In genomic region chr9:34958411-34958982, GRCh38 we compare ENCODE assay signal across 8 cellular contexts. TPM values are rescaled to one million over a fixed set of nuclear protein-coding genes. Genes with fewer than 3 reads are reported as not detected.
DNase-seq lines count a peak whose midpoint lies in the region; ATAC-seq and TF ChIP-seq lines count a peak whose summit lies in the region.

No MANE protein-coding gene starts in this region.

- H4K20me1 ChIP-seq in mammary epithelial cell (ENCODE audit: insufficient read depth, low read length): no peaks in the 10 kb centered on the region

- H3K9me3 ChIP-seq in mammary epithelial cell (replicated peaks; ENCODE audit: insufficient read depth, low read length) (no peaks in the 10 kb centered on the region), muscle layer of colon (ENCODE audit: low read length) (no peaks in the 10 kb centered on the region)

- in situ Hi-C loops in mammary epithelial cell (cut with MboI; ENCODE audit: low sequenced_read_pairs in 2 of 2): no loop called here

- 75% methylated on average over 2 of the region's 21 CpGs for WGBS in mammary epithelial cell (ENCODE audit: low coverage, missing lambda C conversion rate)
- 12% methylated on average over 21 of the region's 21 CpGs for WGBS in urinary bladder

- BruUV-seq in mammary epithelial cell (replicated peaks; lab: Mats Ljungman, UMichigan): no TSS peak

- no peak for TF ChIP-seq CTCF in mammary epithelial cell (conservative IDR thresholded peaks at IDR 0.05 in 1 of 2, IDR thresholded peaks at IDR 0.05 in 1 of 2; ENCODE audit: extremely low read depth in 1 of 2, insufficient read depth in 1 of 2, low read depth in 1 of 2, low read length in 2 of 2)

- DNase-seq in Right ventricle myocardium superior: peak; percentile 42
- no peak for DNase-seq in Right ventricle myocardium inferior (ENCODE audit: missing footprints)
- DNase-seq in mammary epithelial cell: no peak
- no peak for DNase-seq in MV-4-11 (lab: John Stamatoyannopoulos, UW)
- DNase-seq in mesenteric fat pad (ENCODE audit: low spot score): no peak

- peaks cover 20% of the 10 kb centered on the region for H3K4me1 ChIP-seq in mammary epithelial cell (ENCODE audit: insufficient read depth, low read length)
- H3K4me1 ChIP-seq in muscle layer of colon (ENCODE audit: insufficient read depth, low read length): no peaks in the 10 kb centered on the region
- peaks cover 1% of the 10 kb centered on the region for H3K4me1 ChIP-seq in urinary bladder (ENCODE audit: insufficient read depth)

- H3K36me3 ChIP-seq in mammary epithelial cell (ENCODE audit: insufficient read depth, low read length): no peaks in the 10 kb centered on the region
- H3K36me3 ChIP-seq in muscle layer of colon (ENCODE audit: insufficient read depth, low read length): no peaks in the 10 kb centered on the region
- H3K36me3 ChIP-seq in urinary bladder (ENCODE audit: insufficient read depth): no peaks in the 10 kb centered on the region

- CTCF ChIA-PET in mammary epithelial cell (lab: Charles Lee; ENCODE audit: low non-redundant PET): no interaction called here

- ATAC-seq in Right ventricle myocardium superior (ENCODE audit: poor library complexity) (no peak), Right ventricle myocardium inferior (no peak), HG02973 (IDR thresholded peaks at IDR 0.05; ENCODE audit: unreplicated experiment) (no peak)

- H3K27me3 ChIP-seq in mammary epithelial cell (ENCODE audit: insufficient read depth, low read length) (peaks cover 5% of the 10 kb centered on the region), muscle layer of colon (ENCODE audit: control insufficient read depth in 1 of 2, insufficient read depth in 2 of 2, low read length in 2 of 2) (peaks cover 18 to 20% of the 10 kb centered on the region in 2 donors)

- H3K9ac ChIP-seq in mammary epithelial cell (ENCODE audit: insufficient read depth, low read length): no peak overlapping the region
- H3K9ac ChIP-seq in muscle layer of colon (ENCODE audit: low read length): no peak overlapping the region

- H3K79me2 ChIP-seq in mammary epithelial cell (ENCODE audit: insufficient read depth, low read length): no peaks in the 10 kb centered on the region

- H3K27ac ChIP-seq in mammary epithelial cell (ENCODE audit: insufficient read depth, low read depth, low read length) (no peak overlapping the region), muscle layer of colon (ENCODE audit: low read depth, low read length) (no peak overlapping the region), urinary bladder (ENCODE audit: low read depth) (no peak overlapping the region)

- intact Hi-C loops in Right ventricle myocardium superior (cut with DNase I): no loop called here
- intact Hi-C loops in Right ventricle myocardium inferior (cut with DNase I): no loop called here
- intact Hi-C loops in mammary epithelial cell (cut with micrococcal nuclease): no loop called here

- peak overlapping the region in 2 of 3 experiments; percentile 37 to 40 for H3K4me3 ChIP-seq in mammary epithelial cell (replicated peaks in 1 of 3; ENCODE audit: insufficient read depth in 1 of 3, low read depth in 2 of 3, low read length in 3 of 3)
- H3K4me3 ChIP-seq in muscle layer of colon (ENCODE audit: low read depth in 1 of 2, low read length in 2 of 2): peak overlapping the region; percentile 35 to 38
- H3K4me3 ChIP-seq in urinary bladder (ENCODE audit: low read depth, low read length): peak overlapping the region; percentile 68

- H2AFZ ChIP-seq in mammary epithelial cell (ENCODE audit: low read depth, low read length): peak overlapping the region; percentile 65

- dilution Hi-C loops in mammary epithelial cell (cut with HindIII; ENCODE audit: low sequenced_read_pairs): no loop called here

- peak overlapping the region; percentile 86 for H3K4me2 ChIP-seq in mammary epithelial cell (ENCODE audit: insufficient read depth, low read depth, low read length)

RNA-seq across cellular contexts. Expression of gene PHF24, which starts 0.4 kb away (rescaled TPM):
- 0.19 TPM for total RNA-seq in Right ventricle myocardium superior
- total RNA-seq in Right ventricle myocardium inferior: 0.22 TPM
- total RNA-seq in mammary epithelial cell: under 1 TPM; under 0.01 to 0.24 TPM
- polyA plus RNA-seq in mammary epithelial cell: 0.07 TPM
- polyA minus RNA-seq in mammary epithelial cell: not detected
- 0.69 TPM for total RNA-seq in urinary bladder
- 0.18 TPM for polyA plus RNA-seq in urinary bladder
- total RNA-seq in mesenteric fat pad: 0.39 TPM

RNA-seq across cellular contexts. Expression of gene DNAJB5, which starts 31.0 kb away (rescaled TPM):
- total RNA-seq in Right ventricle myocardium superior: 48.7 TPM
- 66.5 TPM for total RNA-seq in Right ventricle myocardium inferior
- 10 to 100 TPM in 1 of 2 donors, 1 to 10 TPM in 1; 8.4 to 10.0 TPM for total RNA-seq in mammary epithelial cell
- polyA plus RNA-seq in mammary epithelial cell: 3.4 TPM
- polyA minus RNA-seq in mammary epithelial cell: 3.9 TPM
- 15.3 TPM for total RNA-seq in urinary bladder
- 89.8 TPM for polyA plus RNA-seq in urinary bladder
- total RNA-seq in mesenteric fat pad: 8.0 TPM
